8 cellular contexts compared by ENCODE assay signal in genomic region chr12:95942532-95943230, GRCh38. TPM values are rescaled to one million over a fixed set of nuclear protein-coding genes. Genes with fewer than 3 reads are reported as not detected.
A peak's percentile ranks its signal among the peaks of the same experiment; 100 is the strongest.
DNase-seq lines count a peak whose midpoint lies in the region; TF ChIP-seq lines count a peak whose summit lies in the region.

Gene CCDC38 (minus strand): TSS chr12:95942614. CDS start chr12:95936509, 6,105 bp downstream.

- TF ChIP-seq POLR2A in thyroid gland (IDR thresholded peaks at IDR 0.05): no peak

- H3K27me3 ChIP-seq in MG63 (peaks cover 19% of the 10 kb centered on the region; the same call in 1 of the 2 replicates), thyroid gland (no peaks in the 10 kb centered on the region)

- CTCF ChIA-PET in activated naive CD4-positive, alpha-beta T cell treated with anti-CD3 and anti-CD28 coated beads for 36 hours (lab: Charles Lee): interaction anchor here (0.6 to 3.4 kb wide), 8 partner anchors 9 to 520 kb away, joined by 3 to 18 read pairs (median 3); no protein-coding TSS in a partner anchor

- H3K9me3 ChIP-seq in MG63: no peaks in the 10 kb centered on the region
- H3K9me3 ChIP-seq in thyroid gland: no peaks in the 10 kb centered on the region

- peak within 1 kb of the TSS; percentile 80 for H3K27ac Mint-ChIP-seq in activated naive CD4-positive, alpha-beta T cell treated with anti-CD3 and anti-CD28 coated beads for 36 hours
- H3K27ac Mint-ChIP-seq in glutamatergic neuron (ENCODE audit: unreplicated experiment): no peak within 1 kb of the TSS
- H3K27ac Mint-ChIP-seq in osteocyte (ENCODE audit: unreplicated experiment): no peak within 1 kb of the TSS

- DNase-seq in GM04504 (ENCODE audit: low read depth): peak; percentile 16
- DNase-seq in HCEC 1CT: peak; percentile 79
- DNase-seq in MG63: peak; percentile 86
- peak; percentile 80 for DNase-seq in SK-MEL-5 (ENCODE audit: low read depth, low spot score)
- peak; percentile 91 for DNase-seq in activated naive CD4-positive, alpha-beta T cell treated with anti-CD3 and anti-CD28 coated beads for 36 hours
- DNase-seq in glutamatergic neuron: peak; percentile 59
- DNase-seq in osteocyte (ENCODE audit: extremely low spot score, unreplicated experiment): no peak
- DNase-seq in thyroid gland: peak; percentile 65 to 68

- H3K9me3 Mint-ChIP-seq in activated naive CD4-positive, alpha-beta T cell treated with anti-CD3 and anti-CD28 coated beads for 36 hours: no peaks in the 10 kb centered on the region
- H3K9me3 Mint-ChIP-seq in glutamatergic neuron (ENCODE audit: unreplicated experiment) (peaks cover 4% of the 10 kb centered on the region), osteocyte (ENCODE audit: unreplicated experiment) (no peaks in the 10 kb centered on the region)

- 1% methylated on average over 15 to 25 of the region's 40 CpGs for WGBS in thyroid gland, 2 donors

- H3K27ac ChIP-seq in thyroid gland: peak within 1 kb of the TSS in 2 of 3 donors; percentile 53 to 83

- H3K4me1 ChIP-seq in thyroid gland: peaks cover 0 to 5% of the 10 kb centered on the region in 2 donors

- intact Hi-C loops in activated naive CD4-positive, alpha-beta T cell treated with anti-CD3 and anti-CD28 coated beads for 36 hours (cut with micrococcal nuclease): loop anchor here (1.0 to 10.0 kb wide), 13 partner anchors 24 to 1485 kb away; partner anchors contain the start of genes CDK17, CEP83, ELK3 and FGD6
- intact Hi-C loops in thyroid gland (cut with DNase I): no loop called here

- in situ Hi-C loops in SK-MEL-5 (cut with HindIII; ENCODE audit: low pct_unique_long_range_greater_than_20kb, low sequenced_read_pairs): no loop called here

- peak within 1 kb of the TSS; percentile 68 for H3K4me3 ChIP-seq in MG63
- H3K4me3 ChIP-seq in thyroid gland (replicated peaks in 1 of 3): peak within 1 kb of the TSS; percentile 50 to 69 (median 64)

- no peaks in the 10 kb centered on the region for H3K36me3 ChIP-seq in MG63
- no peaks in the 10 kb centered on the region for H3K36me3 ChIP-seq in thyroid gland

- no peaks in the 10 kb centered on the region for H3K27me3 Mint-ChIP-seq in activated naive CD4-positive, alpha-beta T cell treated with anti-CD3 and anti-CD28 coated beads for 36 hours (ENCODE audit: low read depth)
- H3K27me3 Mint-ChIP-seq in glutamatergic neuron (ENCODE audit: unreplicated experiment): no peaks in the 10 kb centered on the region
- H3K27me3 Mint-ChIP-seq in osteocyte (ENCODE audit: unreplicated experiment): peaks cover 45% of the 10 kb centered on the region

- TF ChIP-seq CTCF in glutamatergic neuron (IDR thresholded peaks at IDR 0.05; ENCODE audit: partially characterized antibody, unreplicated experiment) (no peak), osteocyte (IDR thresholded peaks at IDR 0.05) (no peak), thyroid gland (IDR thresholded peaks at IDR 0.05) (no peak)

- H3K4me1 Mint-ChIP-seq in activated naive CD4-positive, alpha-beta T cell treated with anti-CD3 and anti-CD28 coated beads for 36 hours (ENCODE audit: low read depth): peaks cover 4% of the 10 kb centered on the region
- H3K4me1 Mint-ChIP-seq in glutamatergic neuron (ENCODE audit: low read depth, unreplicated experiment) (no peaks in the 10 kb centered on the region), osteocyte (ENCODE audit: unreplicated experiment) (peaks cover 5% of the 10 kb centered on the region)

- peak within 1 kb of the TSS; percentile 86 for H3K4me3 Mint-ChIP-seq in activated naive CD4-positive, alpha-beta T cell treated with anti-CD3 and anti-CD28 coated beads for 36 hours
- H3K4me3 Mint-ChIP-seq in glutamatergic neuron (ENCODE audit: unreplicated experiment): peak within 1 kb of the TSS; percentile 96
- H3K4me3 Mint-ChIP-seq in osteocyte (ENCODE audit: unreplicated experiment): peak within 1 kb of the TSS; percentile 85

- no peaks in the 10 kb centered on the region for H3K36me3 Mint-ChIP-seq in activated naive CD4-positive, alpha-beta T cell treated with anti-CD3 and anti-CD28 coated beads for 36 hours (ENCODE audit: low read depth)
- H3K36me3 Mint-ChIP-seq in glutamatergic neuron (ENCODE audit: unreplicated experiment) (no peaks in the 10 kb centered on the region), osteocyte (ENCODE audit: unreplicated experiment) (no peaks in the 10 kb centered on the region)

RNA-seq across cellular contexts. Expression of gene CCDC38, which starts in this region (rescaled TPM):
- 0.12 and 0.16 TPM in 2 replicates for total RNA-seq in MG63 (2014; rRNA removed; shearing (Covaris generic); ENCODE audit: low replicate concordance)
- 0.16 TPM in 1 of 2 replicates, not detected in the other for total RNA-seq in SK-MEL-5 (2014; rRNA removed; shearing (Covaris generic))
- 0.05 and 0.14 TPM in 2 replicates for polyA plus RNA-seq in SK-MEL-5 (2015; cell fraction: cytosol; rRNA removed)
- polyA plus RNA-seq in SK-MEL-5 (2015; cell fraction: nucleus; rRNA removed): 0.22 and 0.79 TPM in 2 replicates
- total RNA-seq in activated naive CD4-positive, alpha-beta T cell treated with anti-CD3 and anti-CD28 coated beads for 36 hours: under 1 TPM in 1 of 2 experiments, not detected in 1; 0.49 TPM
- total RNA-seq in glutamatergic neuron (ENCODE audit: unreplicated experiment) (not detected), osteocyte (not detected in 2 replicates), thyroid gland (under 1 TPM in 1 of 4 donors, not detected in 3; 0.67 TPM)

Comparison
In these comparisons a context has a peak if more than half of its experiments do, and no peak if none do; other contexts are left out.
1. Peak in DNase-seq and H3K4me3 ChIP-seq in MG63; RNA of the gene not detected or under 1 TPM.
2. Peak in DNase-seq in SK-MEL-5; RNA of the gene not detected or under 1 TPM.
3. Peak in DNase-seq in activated naive CD4-positive, alpha-beta T cell treated with anti-CD3 and anti-CD28 coated beads for 36 hours; RNA of the gene not detected or under 1 TPM.
4. Peak in DNase-seq in glutamatergic neuron; RNA of the gene not detected or under 1 TPM.
5. Peak in DNase-seq, H3K4me3 ChIP-seq and H3K27ac ChIP-seq in thyroid gland; RNA of the gene not detected or under 1 TPM.